In genomic region chr10:26840938-26841732, GRCh38 we compare ENCODE assay signal across 15 cellular contexts. TPM values are rescaled to one million over a fixed set of nuclear protein-coding genes. Genes with fewer than 3 reads are reported as not detected.
DNase-seq lines count a peak whose midpoint lies in the region; ATAC-seq, FAIRE-seq and TF ChIP-seq lines count a peak whose summit lies in the region.
"Had no signal": no experiment of that assay in that cellular context is flagged by ENCODE, and none has a peak within 500 bp of the region (broad histone marks: within the 10 kb centered on the region; RNA-seq: fewer than 3 reads in every experiment).

No MANE protein-coding gene starts in this region.

- RAD21 ChIA-PET in GM12878 (lab: Charles Lee; ENCODE audit: unreplicated experiment), result interaction anchor here (0.7 to 1.2 kb wide), 5 partner anchors 11 to 115 kb away, joined by 3 to 4 read pairs (median 3); no protein-coding TSS in a partner anchor

- H3K4me1 ChIP-seq in BLaER1 treated with 17β-estradiol and CSF1 and Interleukin-3, amounts not matched to agents 10 nM and 100 nM, result peaks cover 16 to 95% (median 25%) of the 10 kb centered on the region in 10 experiments
- peaks cover 14% of the 10 kb centered on the region for H3K4me1 ChIP-seq in GM12878 (ENCODE audit: control insufficient read depth, insufficient read depth, low read length)
- H3K4me1 ChIP-seq: SJSA1, testis had no signal

- TF ChIP-seq EP300 in GM12878 (IDR thresholded peaks at IDR 0.05; ENCODE audit: borderline replicate concordance in 1 of 2, control insufficient read depth in 1 of 2, low read depth in 2 of 2, low read length in 2 of 2), result no peak

- no peak for FAIRE-seq in GM12878 (lab: Jason Lieb, UNC)
- FAIRE-seq: HTR-8/SVneo had no signal

- H3K9ac ChIP-seq in BLaER1 treated with 17β-estradiol and CSF1 and Interleukin-3, amounts not matched to agents 10 nM and 100 nM, result no peak overlapping the region
- no peak overlapping the region for H3K9ac ChIP-seq in GM12878 (ENCODE audit: control insufficient read depth, insufficient read depth, low read length)

- DNase-seq in DMS53 treated with DMSO at 0.1 percent for 48 hours (lab: John Stamatoyannopoulos, UW; ENCODE audit: unreplicated experiment) (peak; percentile 23), GM12878 (ENCODE audit: low read depth, low spot score) (no peak), CD14-positive monocyte (ENCODE audit: low spot score) (no peak), NCI-H2029 treated with DMSO at 0.1 percent for 48 hours (lab: John Stamatoyannopoulos, UW) (no peak)
- DNase-seq: activated CD8-positive, alpha-beta memory T cell treated with anti-CD3 and anti-CD28 coated beads, Interleukin-2, amount 50 U/mL, for 48 hours; brain microvascular endothelial cell; COR-L47; NCI-H526 treated with DMSO at 0.1 percent for 48 hours; testis had no signal

- peak overlapping the region in 6 of 11 experiments; percentile 26 to 61 (median 48); a peak in 9 of 22 replicates for H3K27ac ChIP-seq in BLaER1 treated with 17β-estradiol and CSF1 and Interleukin-3, amounts not matched to agents 10 nM and 100 nM
- H3K27ac ChIP-seq in GM12878 (ENCODE audit: control insufficient read depth, insufficient read depth), result no peak overlapping the region
- H3K27ac ChIP-seq: brain microvascular endothelial cell, SJSA1, testis had no signal

- peaks cover 48% of the 10 kb centered on the region for H3K4me1 Mint-ChIP-seq in CD14-positive monocyte

- peaks cover 2 to 15% of the 10 kb centered on the region in 2 donors for H3K36me3 Mint-ChIP-seq in CD14-positive monocyte

- SMC1A ChIA-PET in GM12878 (lab: Charles Lee; ENCODE audit: uncharacterized antibody, unreplicated experiment), result interaction anchor here (1.0 to 4.2 kb wide), 4 partner anchors 10 to 21 kb away, joined by 4 to 16 read pairs (median 4); no protein-coding TSS in a partner anchor

- H3K4me3 Mint-ChIP-seq in CD14-positive monocyte, result no peak overlapping the region
- H3K4me3 Mint-ChIP-seq: neural crest cell had no signal

- H3K79me2 ChIP-seq in GM12878 (ENCODE audit: control insufficient read depth, insufficient read depth, low read length), result peaks cover 92% of the 10 kb centered on the region

- peak overlapping the region in 3 of 7 donors; percentile 4 to 39 (median 15) for H3K27ac Mint-ChIP-seq in CD14-positive monocyte

- in situ Hi-C loops in GM12878 (cut with MboI), result no loop called here

- POLR2A ChIA-PET in GM12878 (lab: Charles Lee), result interaction anchor here (0.6 to 0.8 kb wide), 2 partner anchors 61 to 375 kb away, joined by 3 read pairs; no protein-coding TSS in a partner anchor

- no peak for TF ChIP-seq CTCF in GM12878 (IDR thresholded peaks at IDR 0.05 in 2 of 3, conservative IDR thresholded peaks at IDR 0.05 in 1 of 3; ENCODE audit: control insufficient read depth in 2 of 3, extremely low read depth in 1 of 3, insufficient read depth in 1 of 3, low read depth in 3 of 3, low read length in 3 of 3)
- TF ChIP-seq CTCF in CD14-positive monocyte (IDR thresholded peaks at IDR 0.05), result no peak

- H3K9me3 ChIP-seq in BLaER1 treated with 17β-estradiol and CSF1 and Interleukin-3, amounts not matched to agents 10 nM and 100 nM (replicated peaks in 1 of 11), result peaks cover 0 to 58% (median 50%) of the 10 kb centered on the region in 11 experiments; a peak in 19 of 22 replicates
- peaks cover 2% of the 10 kb centered on the region for H3K9me3 ChIP-seq in GM12878 (replicated peaks; ENCODE audit: control insufficient read depth, insufficient read depth, low read length)
- H3K9me3 ChIP-seq: SJSA1, testis had no signal

- H3K4me2 ChIP-seq in BLaER1 treated with 17β-estradiol and CSF1 and Interleukin-3, amounts not matched to agents 10 nM and 100 nM, result peak overlapping the region; percentile 6 to 71 (median 51); a peak in 20 of 22 replicates
- no peak overlapping the region for H3K4me2 ChIP-seq in GM12878 (ENCODE audit: control insufficient read depth, insufficient read depth)

- H3K36me3 ChIP-seq in BLaER1 treated with 17β-estradiol and CSF1 and Interleukin-3, amounts not matched to agents 10 nM and 100 nM, result peaks cover 50 to 65% (median 57%) of the 10 kb centered on the region in 11 experiments
- H3K36me3 ChIP-seq in GM12878 (ENCODE audit: control insufficient read depth in 2 of 2, insufficient read depth in 2 of 2, low read length in 1 of 2), result peaks cover 0 to 5% of the 10 kb centered on the region in 2 experiments; a peak in 3 of 4 replicates
- H3K36me3 ChIP-seq: brain microvascular endothelial cell, SJSA1 had no signal

- no peak overlapping the region for H2AFZ ChIP-seq in GM12878 (ENCODE audit: control insufficient read depth, low read depth, low read length)

- no TSS peak for BruUV-seq in GM12878 (replicated peaks; lab: Mats Ljungman, UMichigan)

- no peak overlapping the region; a peak in 1 of 20 replicates for H3K4me3 ChIP-seq in BLaER1 treated with 17β-estradiol and CSF1 and Interleukin-3, amounts not matched to agents 10 nM and 100 nM
- H3K4me3 ChIP-seq in GM12878, result no peak overlapping the region
- H3K4me3 ChIP-seq: SJSA1, testis had no signal

- no peaks in the 10 kb centered on the region for H3K9me3 Mint-ChIP-seq in CD14-positive monocyte
- H3K9me3 Mint-ChIP-seq: neural crest cell had no signal

- ATAC-seq in HG03520 (IDR thresholded peaks at IDR 0.05; ENCODE audit: unreplicated experiment) (peak; percentile 53), GM12878 (peak; percentile 53), GM18511 (IDR thresholded peaks at IDR 0.05; ENCODE audit: unreplicated experiment) (no peak)

- CTCF ChIA-PET in GM12878 (lab: Yijun Ruan, JAX), result interaction anchor here (0.6 to 2.1 kb wide), 5 partner anchors 18 to 347 kb away, joined by 3 to 6 read pairs (median 4); no protein-coding TSS in a partner anchor

- intact Hi-C loops in GM12878 (cut with micrococcal nuclease; ENCODE audit: unreplicated experiment) (no loop called here), CD14-positive monocyte (cut with micrococcal nuclease) (no loop called here)

- TF ChIP-seq RAD21 in GM12878 (IDR thresholded peaks at IDR 0.05; ENCODE audit: insufficient read depth, low read depth, low read length), result no peak

- no peaks in the 10 kb centered on the region for H3K27me3 ChIP-seq in BLaER1 treated with 17β-estradiol and CSF1 and Interleukin-3, amounts not matched to agents 10 nM and 100 nM
- H3K27me3 ChIP-seq in GM12878 (replicated peaks in 1 of 2; ENCODE audit: control insufficient read depth in 2 of 2, insufficient read depth in 2 of 2, low read length in 1 of 2), result no peaks in the 10 kb centered on the region
- H3K27me3 ChIP-seq: brain microvascular endothelial cell, SJSA1, testis had no signal

- H4K20me1 ChIP-seq in BLaER1 treated with 17β-estradiol and CSF1 and Interleukin-3, amounts not matched to agents 10 nM and 100 nM, result peaks cover 24 to 100% (median 58%) of the 10 kb centered on the region in 11 experiments; a peak in 20 of 22 replicates
- peaks cover 6% of the 10 kb centered on the region; the same call in 1 of the 2 replicates for H4K20me1 ChIP-seq in GM12878 (ENCODE audit: control insufficient read depth, insufficient read depth)

- no peaks in the 10 kb centered on the region for H3K27me3 Mint-ChIP-seq in CD14-positive monocyte (ENCODE audit: low read depth in 3 of 3)

- TF ChIP-seq POLR2A in GM12878 (IDR thresholded peaks at IDR 0.05; ENCODE audit: low read depth, low read length), result no peak

TF ChIP-seq in GM12878, 131 proteins besides CTCF, POLR2A, EP300 and RAD21 (continues in another document):
- TF ChIP-seq RELA (IDR thresholded peaks at IDR 0.05; ENCODE audit: borderline replicate concordance, partially characterized antibody) (no peak), RBBP5 (conservative IDR thresholded peaks at IDR 0.05) (no peak), HCFC1 (IDR thresholded peaks at IDR 0.05; ENCODE audit: low read length) (no peak), GATAD2B (conservative IDR thresholded peaks at IDR 0.05; ENCODE audit: low read depth) (no peak), PAX5 (IDR thresholded peaks at IDR 0.05; ENCODE audit: borderline replicate concordance, low read depth, low read length) (no peak), HDAC2 (IDR thresholded peaks at IDR 0.05) (no peak), MTA3 (IDR thresholded peaks at IDR 0.05; ENCODE audit: borderline replicate concordance, low read length) (no peak), E4F1 (IDR thresholded peaks at IDR 0.05; ENCODE audit: borderline replicate concordance, partially characterized antibody) (no peak)

RNA-seq across cellular contexts. Expression of gene ABI1, which starts 19.6 kb away (rescaled TPM):
- 143 TPM in 2 replicates for total RNA-seq in GM12878 (2013; cell fraction: nucleolus; rRNA removed)
- total RNA-seq in GM12878 (2014; rRNA removed), result 51.1 and 60.9 TPM in 2 replicates
- 58.4 and 59.1 TPM in 2 replicates for total RNA-seq in GM12878 (2014; rRNA removed; fragmentation: Illumina TruSeq; extraction: Trizol)
- total RNA-seq in GM12878 (2021), result 50.3 and 51.4 TPM in 2 replicates
- 24.0 TPM for polyA plus RNA-seq in GM12878 (2011; ENCODE audit: low read depth)
- polyA plus RNA-seq in GM12878 (2011; rRNA removed), result 31.2 and 40.8 TPM in 2 replicates
- polyA plus RNA-seq in GM12878 (2011; cell fraction: cytosol; rRNA removed), result 17.5 and 17.8 TPM in 2 replicates
- polyA plus RNA-seq in GM12878 (2011; cell fraction: nucleus; rRNA removed), result 23.9 and 24.0 TPM in 2 replicates
- polyA plus RNA-seq in GM12878 (2012), result 41.1 and 45.6 TPM in 2 replicates
- 63.0 and 76.7 TPM in 2 replicates for polyA plus RNA-seq in GM12878 (2014; fragmentation: Illumina TruSeq; extraction: Trizol)
- polyA plus RNA-seq in GM12878 (2014; fragmentation: Nextera tagmentation; extraction: Ambion mirVana), result 10 to 100 TPM; 48.7 to 50.3 TPM
- 35.8 and 40.1 TPM in 2 replicates for polyA plus RNA-seq in GM12878 (2014; rRNA removed)
- 10 to 100 TPM; 70.4 to 73.2 TPM for polyA plus RNA-seq in GM12878 (2016; fragmentation: Nextera tagmentation; extraction: Ambion mirVana)
- 26.3 and 27.4 TPM in 2 replicates for polyA minus RNA-seq in GM12878 (2011; rRNA and poly(A)+ RNA removed)
- 12.3 and 13.4 TPM in 2 replicates for polyA minus RNA-seq in GM12878 (2011; cell fraction: cytosol; rRNA and poly(A)+ RNA removed)
- polyA minus RNA-seq in GM12878 (2011; cell fraction: nucleus; rRNA and poly(A)+ RNA removed), result 24.5 and 29.0 TPM in 2 replicates
- polyA plus RNA-seq in CD14-positive monocyte, result 10 to 100 TPM; 61.5 to 77.2 TPM
